ENCODE assay signal across 17 cellular contexts in the genomic region with DNA sequence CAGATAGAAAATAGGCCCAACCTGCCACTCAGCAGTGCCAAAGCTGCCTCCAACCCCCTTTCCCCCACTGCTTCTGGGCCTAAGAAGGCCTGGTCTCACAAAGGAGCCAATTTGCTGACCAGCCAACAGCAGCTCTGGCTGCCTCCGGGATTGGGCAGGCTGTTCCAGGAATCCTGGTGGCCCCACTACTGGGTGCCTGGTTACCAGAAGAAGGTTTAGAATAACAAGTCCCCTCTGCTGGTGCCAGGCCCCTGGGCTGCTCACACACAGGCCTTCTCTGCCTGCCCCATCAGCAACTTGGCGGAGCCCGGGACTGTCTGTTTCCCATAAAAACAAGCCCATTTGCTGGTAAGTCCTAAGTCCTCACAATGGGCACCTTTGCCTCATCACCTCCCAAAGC. TPM values are rescaled to one million over a fixed set of nuclear protein-coding genes. Genes with fewer than 3 reads are reported as not detected.
DNase-seq lines count a peak whose midpoint lies in the region; ATAC-seq and TF ChIP-seq lines count a peak whose summit lies in the region.
"Had no signal": no experiment of that assay in that cellular context is flagged by ENCODE, and none has a peak within 500 bp of the region (broad histone marks: within the 10 kb centered on the region; RNA-seq: fewer than 3 reads in every experiment).

No MANE protein-coding gene starts in this region.

- H3K27me3 ChIP-seq in esophagus squamous epithelium (no peaks in the 10 kb centered on the region), muscle layer of colon (ENCODE audit: control insufficient read depth in 1 of 2, insufficient read depth in 2 of 2, low read length in 2 of 2) (no peaks in the 10 kb centered on the region), thoracic aorta (replicated peaks; ENCODE audit: insufficient read depth) (no peaks in the 10 kb centered on the region)
- H3K27me3 ChIP-seq: neural progenitor cell, SJSA1 had no signal

- TF ChIP-seq CTCF in esophagus squamous epithelium (IDR thresholded peaks at IDR 0.05) (no peak), thoracic aorta (IDR thresholded peaks at IDR 0.05) (no peak)

- no peak overlapping the region for H3K4me3 ChIP-seq in esophagus squamous epithelium
- H3K4me3 ChIP-seq in muscle layer of colon (ENCODE audit: low read depth in 1 of 2, low read length in 2 of 2) = peak overlapping the region in 1 of 2 donors; percentile 60
- H3K4me3 ChIP-seq in thoracic aorta = peak overlapping the region; percentile 60
- H3K4me3 ChIP-seq: GM12878, neural progenitor cell, SJSA1 had no signal

- DNase-seq in DMS 273 (lab: John Stamatoyannopoulos, UW; ENCODE audit: unreplicated experiment) = peak; percentile 38
- DNase-seq in DMS 273 treated with DMSO at 0.1 percent for 48 hours (lab: John Stamatoyannopoulos, UW) = no peak
- no peak for DNase-seq in esophagus squamous epithelium (lab: John Stamatoyannopoulos, UW)
- DNase-seq in thoracic aorta (ENCODE audit: low spot score) = peak; percentile 62
- no peak for DNase-seq in activated CD4-positive, alpha-beta T cell treated with anti-CD3 and anti-CD28 coated beads, Interleukin-2, amount 50 U/mL, for 48 hours
- DNase-seq: activated T-cell treated with anti-CD3 and anti-CD28 coated beads, Interleukin-2, amount 50 U/mL, for 4 hours; DMS153; NCI-H510A; stimulated activated CD4-positive, alpha-beta T cell treated with anti-CD3 and anti-CD28 coated beads, Interleukin-1b, Interleukin-23, amount 100 ng/mL, for 48 hours had no signal

- peaks cover 0 to 22% (median 17%) of the 10 kb centered on the region in 3 donors for H3K4me1 ChIP-seq in esophagus squamous epithelium
- H3K4me1 ChIP-seq in muscle layer of colon (ENCODE audit: insufficient read depth, low read length) = peaks cover 29% of the 10 kb centered on the region
- peaks cover 9 to 32% of the 10 kb centered on the region in 2 donors for H3K4me1 ChIP-seq in thoracic aorta (ENCODE audit: control insufficient read depth in 1 of 2, low read depth in 2 of 2)
- H3K4me1 ChIP-seq: neural progenitor cell, SJSA1 had no signal

- intact Hi-C loops in esophagus squamous epithelium (cut with DNase I) = no loop called here

- H3K27ac ChIP-seq in esophagus squamous epithelium = peak overlapping the region; percentile 11 to 70 (median 66)
- H3K27ac ChIP-seq in muscle layer of colon (ENCODE audit: low read depth, low read length) = peak overlapping the region; percentile 71
- peak overlapping the region; percentile 91 to 94 for H3K27ac ChIP-seq in thoracic aorta
- H3K27ac ChIP-seq: neural progenitor cell, SJSA1 had no signal

- H3K36me3 ChIP-seq in esophagus squamous epithelium (peaks cover 0 to 25% (median 3%) of the 10 kb centered on the region in 3 donors), muscle layer of colon (ENCODE audit: insufficient read depth, low read length) (peaks cover 13% of the 10 kb centered on the region), thoracic aorta (peaks cover 8% of the 10 kb centered on the region)
- H3K36me3 ChIP-seq: neural progenitor cell, SJSA1 had no signal

- WGBS in esophagus squamous epithelium, 2 donors = 28 to 48% methylated on average over 2 to 3 of the region's 3 CpGs

- H3K9me3 ChIP-seq in esophagus squamous epithelium = no peaks in the 10 kb centered on the region
- no peaks in the 10 kb centered on the region for H3K9me3 ChIP-seq in muscle layer of colon (ENCODE audit: low read length)
- no peaks in the 10 kb centered on the region for H3K9me3 ChIP-seq in thoracic aorta
- H3K9me3 ChIP-seq: SJSA1 had no signal

- H3K9ac ChIP-seq in muscle layer of colon (ENCODE audit: low read length) = no peak overlapping the region
- H3K9ac ChIP-seq: neural progenitor cell had no signal

- no peak for TF ChIP-seq POLR2A in esophagus squamous epithelium (IDR thresholded peaks at IDR 0.05)

- ATAC-seq in thoracic aorta (ENCODE audit: insufficient number of reproducible peaks, low FRiP score, low read depth) = peak; percentile 81
- no peak for ATAC-seq in HG03139 (IDR thresholded peaks at IDR 0.05; ENCODE audit: unreplicated experiment)
- ATAC-seq in GM18498 (IDR thresholded peaks at IDR 0.05; ENCODE audit: unreplicated experiment) = no peak
- ATAC-seq: activated T-cell treated with anti-CD3 and anti-CD28 coated beads, Interleukin-2, amount 50 U/mL, for 4 hours; GM12878 had no signal

RNA-seq across cellular contexts. Expression of gene PHKG1, which starts 1.2 kb away (rescaled TPM):
- total RNA-seq in esophagus squamous epithelium (1 to 10 TPM in 1 of 4 donors, under 1 TPM in 2, not detected in 1; 0.31 to 2.7 (median 0.57) TPM), thoracic aorta (10 to 100 TPM in 1 of 2 donors, 1 to 10 TPM in 1; 6.0 to 10.9 TPM)
- total RNA-seq: epithelial cell of proximal tubule had no signal

RNA-seq across cellular contexts. Expression of gene CHCHD2, which starts 14.7 kb away (rescaled TPM):
- 100 to 1,000 TPM; 296 to 475 (median 347) TPM for total RNA-seq in esophagus squamous epithelium
- 100 to 1,000 TPM; 220 to 311 TPM for total RNA-seq in thoracic aorta

RNA-seq across cellular contexts. Expression of gene NUPR2, which starts 24.6 kb away (rescaled TPM):
- not detected for total RNA-seq in esophagus squamous epithelium
- 1 to 10 TPM in 1 of 2 donors, not detected in 1; 1.1 TPM for total RNA-seq in thoracic aorta
- total RNA-seq: activated T-cell treated with anti-CD3 and anti-CD28 coated beads, Interleukin-2, amount 50 U/mL, for 4 hours; GM12878; SJSA1; subcutaneous adipose tissue had no signal

RNA-seq across cellular contexts. Expression of gene SUMF2, which starts 27.5 kb away (rescaled TPM):
- total RNA-seq in esophagus squamous epithelium (10 to 100 TPM; 50.3 to 88.1 (median 69.9) TPM), thoracic aorta (100 to 1,000 TPM; 102 to 151 TPM)

RNA-seq across cellular contexts. Expression of gene CCT6A, which starts 40.0 kb away (rescaled TPM):
- total RNA-seq in esophagus squamous epithelium (100 to 1,000 TPM in 3 of 4 donors, 10 to 100 TPM in 1; 60.6 to 163 (median 133) TPM), thoracic aorta (10 to 100 TPM; 41.8 to 96.9 TPM)

Comparison
In these comparisons a context has a peak if more than half of its experiments do, and no peak if none do; other contexts are left out.
1. DNase-seq: peak in DMS 273 (single experiment) and thoracic aorta (single experiment); none in DMS 273 treated with DMSO at 0.1 percent for 48 hours (single experiment), esophagus squamous epithelium (single experiment) and activated CD4-positive, alpha-beta T cell treated with anti-CD3 and anti-CD28 coated beads, Interleukin-2, amount 50 U/mL, for 48 hours (0 of 2).
2. Peak in every context shown above with its lines, with median percentiles within 50 percentile points of each other: H3K27ac ChIP-seq.